Comparison of ENCODE assay signal across 14 cellular contexts in the genomic region with DNA sequence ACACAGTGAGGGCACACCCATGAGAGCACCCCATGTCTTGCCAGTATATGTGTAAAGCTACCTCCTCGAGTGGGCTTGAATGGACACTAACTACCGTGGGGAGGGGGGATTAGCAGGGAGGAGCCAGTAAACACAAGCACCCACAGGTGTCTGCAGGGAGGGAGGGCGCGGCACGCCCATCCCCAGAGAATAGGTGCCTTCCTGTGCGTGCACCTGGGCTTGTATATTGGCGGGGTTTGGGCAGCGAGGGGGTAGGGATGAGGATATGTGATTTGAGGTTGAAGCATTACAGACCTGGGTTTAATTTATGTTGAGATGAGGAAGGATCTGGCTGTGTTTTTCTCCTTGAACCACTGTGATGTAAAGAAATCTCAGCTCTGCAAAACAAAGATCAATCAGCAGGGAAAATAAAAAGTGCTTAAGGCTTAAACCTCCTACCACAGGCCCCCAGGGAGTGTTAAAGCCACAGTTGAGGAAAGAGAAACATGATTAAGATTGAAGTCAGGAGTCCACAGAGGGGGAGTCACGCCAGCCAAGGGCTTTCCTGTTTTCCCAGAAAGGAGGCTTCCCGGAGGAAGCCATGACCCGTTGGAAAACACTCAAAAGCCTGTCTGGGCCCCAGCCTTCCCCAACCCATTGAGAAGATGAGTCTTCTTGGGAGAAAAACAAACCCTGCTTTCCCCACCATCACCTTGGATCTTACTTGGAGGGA.
A peak's percentile ranks its signal among the peaks of the same experiment; 100 is the strongest.
DNase-seq lines count a peak whose midpoint lies in the region; ATAC-seq and TF ChIP-seq lines count a peak whose summit lies in the region.
"Had no signal": no experiment of that assay in that cellular context is flagged by ENCODE, and none has a peak within 500 bp of the region (broad histone marks: within the 10 kb centered on the region; RNA-seq: fewer than 3 reads in every experiment).

No MANE protein-coding gene starts in this region.

- DNase-seq in NCI-H2171 treated with DMSO at 0.1 percent for 48 hours (lab: John Stamatoyannopoulos, UW), result peak; percentile 14
- no peak for DNase-seq in NCI-H2171 (lab: John Stamatoyannopoulos, UW)
- peak; percentile 58 to 82 for DNase-seq in fibroblast of lung (ENCODE audit: low read depth in 2 of 2)
- DNase-seq in CD14-positive monocyte (ENCODE audit: low spot score), result no peak
- DNase-seq in activated CD4-positive, alpha-beta T cell treated with anti-CD3 and anti-CD28 coated beads for 36 hours, result no peak
- DNase-seq: 8988T; activated CD8-positive, alpha-beta T cell treated with anti-CD3 and anti-CD28 coated beads for 36 hours; NCI-H187 treated with DMSO at 0.1 percent for 48 hours; T-helper 17 cell had no signal

- H3K27ac ChIP-seq in fibroblast of lung (ENCODE audit: insufficient read depth, low read length) (peak overlapping the region; percentile 13), skeletal muscle tissue (ENCODE audit: low read depth, low read length) (peak overlapping the region; percentile 5)
- H3K27ac ChIP-seq: prostate gland had no signal

- H3K4me3 ChIP-seq in fibroblast of lung (replicated peaks in 1 of 4; ENCODE audit: control extremely low read depth in 1 of 4, insufficient read depth in 1 of 4, low read depth in 3 of 4, low read length in 4 of 4) (no peak overlapping the region), skeletal muscle tissue (ENCODE audit: low read length in 3 of 3) (no peak overlapping the region)
- H3K4me3 ChIP-seq: prostate gland had no signal

- H3K9me3 Mint-ChIP-seq in CD14-positive monocyte, result peaks cover 0 to 5% (median 0%) of the 10 kb centered on the region in 7 donors
- H3K9me3 Mint-ChIP-seq in activated CD4-positive, alpha-beta T cell treated with anti-CD3 and anti-CD28 coated beads for 36 hours (ENCODE audit: low read depth), result peaks cover 3% of the 10 kb centered on the region
- H3K9me3 Mint-ChIP-seq: activated CD8-positive, alpha-beta T cell treated with anti-CD3 and anti-CD28 coated beads for 36 hours; mesothelial cell of epicardium had no signal

- H3K36me3 ChIP-seq in fibroblast of lung (ENCODE audit: control insufficient read depth, insufficient read depth, low read length), result no peaks in the 10 kb centered on the region
- no peaks in the 10 kb centered on the region for H3K36me3 ChIP-seq in skeletal muscle tissue (ENCODE audit: control insufficient read depth in 3 of 3, insufficient read depth in 3 of 3, low read length in 3 of 3)
- H3K36me3 ChIP-seq: prostate gland had no signal

- H3K27me3 ChIP-seq in fibroblast of lung (ENCODE audit: control insufficient read depth, insufficient read depth, low read length) (no peaks in the 10 kb centered on the region), skeletal muscle tissue (ENCODE audit: control insufficient read depth in 3 of 3, insufficient read depth in 3 of 3, low read length in 3 of 3) (peaks cover 22 to 24% (median 24%) of the 10 kb centered on the region in 3 donors)

- ATAC-seq in GM21576 (IDR thresholded peaks at IDR 0.05; ENCODE audit: unreplicated experiment), result no peak
- ATAC-seq in activated CD4-positive, alpha-beta T cell treated with anti-CD3 and anti-CD28 coated beads for 36 hours, result no peak
- ATAC-seq: activated CD8-positive, alpha-beta T cell treated with anti-CD3 and anti-CD28 coated beads for 36 hours; T-helper 17 cell had no signal

- H3K4me2 ChIP-seq in fibroblast of lung (ENCODE audit: extremely low read depth, insufficient read depth, low read length), result no peak overlapping the region

- H3K36me3 Mint-ChIP-seq in CD14-positive monocyte, result no peaks in the 10 kb centered on the region
- H3K36me3 Mint-ChIP-seq in activated CD4-positive, alpha-beta T cell treated with anti-CD3 and anti-CD28 coated beads for 36 hours (ENCODE audit: low read depth), result no peaks in the 10 kb centered on the region
- H3K36me3 Mint-ChIP-seq: mesothelial cell of epicardium had no signal

- H3K27ac Mint-ChIP-seq in CD14-positive monocyte, result no peak overlapping the region
- H3K27ac Mint-ChIP-seq in activated CD4-positive, alpha-beta T cell treated with anti-CD3 and anti-CD28 coated beads for 36 hours, result no peak overlapping the region
- H3K27ac Mint-ChIP-seq: activated CD8-positive, alpha-beta T cell treated with anti-CD3 and anti-CD28 coated beads for 36 hours; mesothelial cell of epicardium; T-helper 17 cell had no signal

- H4K20me1 ChIP-seq in fibroblast of lung (ENCODE audit: control insufficient read depth, extremely low read depth, insufficient read depth, low read length), result no peaks in the 10 kb centered on the region

- no peaks in the 10 kb centered on the region for H3K4me1 Mint-ChIP-seq in CD14-positive monocyte
- no peaks in the 10 kb centered on the region for H3K4me1 Mint-ChIP-seq in activated CD4-positive, alpha-beta T cell treated with anti-CD3 and anti-CD28 coated beads for 36 hours

- peaks cover 29 to 52% (median 40%) of the 10 kb centered on the region in 3 donors for H3K27me3 Mint-ChIP-seq in CD14-positive monocyte (ENCODE audit: low read depth in 3 of 3)
- peaks cover 45% of the 10 kb centered on the region for H3K27me3 Mint-ChIP-seq in activated CD4-positive, alpha-beta T cell treated with anti-CD3 and anti-CD28 coated beads for 36 hours

- TF ChIP-seq CTCF in fibroblast of lung (conservative IDR thresholded peaks at IDR 0.05 in 1 of 2, IDR thresholded peaks at IDR 0.05 in 1 of 2; ENCODE audit: low read depth in 1 of 2, low read length in 2 of 2) (no peak), CD14-positive monocyte (IDR thresholded peaks at IDR 0.05) (no peak)

- no peaks in the 10 kb centered on the region for H3K79me2 ChIP-seq in fibroblast of lung (ENCODE audit: control insufficient read depth, insufficient read depth, low read length)

- peak; percentile 17; the same call in 1 of the 2 replicates for TF ChIP-seq POLR2A in Raji (IDR thresholded peaks at IDR 0.05; ENCODE audit: insufficient read depth, low read depth, low read length)

- CTCF ChIA-PET in activated CD4-positive, alpha-beta T cell treated with anti-CD3 and anti-CD28 coated beads for 36 hours (lab: Charles Lee), result no interaction called here

- no peak overlapping the region for H3K9ac ChIP-seq in fibroblast of lung (ENCODE audit: insufficient read depth, low read length)
- no peak overlapping the region for H3K9ac ChIP-seq in skeletal muscle tissue (ENCODE audit: low read depth in 1 of 3, low read length in 3 of 3)

- H3K4me3 Mint-ChIP-seq in CD14-positive monocyte, result peak overlapping the region in 1 of 2 donors; percentile 3
- H3K4me3 Mint-ChIP-seq in activated CD4-positive, alpha-beta T cell treated with anti-CD3 and anti-CD28 coated beads for 36 hours, result no peak overlapping the region
- H3K4me3 Mint-ChIP-seq: activated CD8-positive, alpha-beta T cell treated with anti-CD3 and anti-CD28 coated beads for 36 hours; mesothelial cell of epicardium; T-helper 17 cell had no signal

- intact Hi-C loops in CD14-positive monocyte (cut with micrococcal nuclease), result no loop called here
- intact Hi-C loops in activated CD4-positive, alpha-beta T cell treated with anti-CD3 and anti-CD28 coated beads for 36 hours (cut with DNase I, micrococcal nuclease), result no loop called here

- H2AFZ ChIP-seq in fibroblast of lung (ENCODE audit: low read length), result peak overlapping the region; percentile 6

- H3K4me1 ChIP-seq in fibroblast of lung (ENCODE audit: control insufficient read depth, extremely low read depth, insufficient read depth, low read length) (peaks cover 12% of the 10 kb centered on the region), skeletal muscle tissue (ENCODE audit: control insufficient read depth in 3 of 3, insufficient read depth in 3 of 3, low read length in 3 of 3) (peaks cover 0 to 6% (median 0%) of the 10 kb centered on the region in 3 donors)
- H3K4me1 ChIP-seq: prostate gland had no signal

- POLR2A ChIA-PET in activated CD4-positive, alpha-beta T cell treated with anti-CD3 and anti-CD28 coated beads for 36 hours (lab: Charles Lee), result no interaction called here

- no peaks in the 10 kb centered on the region for H3K9me3 ChIP-seq in fibroblast of lung (ENCODE audit: control insufficient read depth, insufficient read depth, low read depth, low read length)
- no peaks in the 10 kb centered on the region for H3K9me3 ChIP-seq in skeletal muscle tissue (ENCODE audit: control insufficient read depth in 3 of 3, low read length in 3 of 3)
- H3K9me3 ChIP-seq: prostate gland had no signal

Comparison
In these comparisons a context has a peak if more than half of its experiments do, and no peak if none do; other contexts are left out.
1. DNase-seq: peak in NCI-H2171 treated with DMSO at 0.1 percent for 48 hours (single experiment) and fibroblast of lung (2 of 2); none in NCI-H2171 (single experiment), CD14-positive monocyte (single experiment) and activated CD4-positive, alpha-beta T cell treated with anti-CD3 and anti-CD28 coated beads for 36 hours (single experiment).